9 cellular contexts compared by ENCODE assay signal in the genomic region with DNA sequence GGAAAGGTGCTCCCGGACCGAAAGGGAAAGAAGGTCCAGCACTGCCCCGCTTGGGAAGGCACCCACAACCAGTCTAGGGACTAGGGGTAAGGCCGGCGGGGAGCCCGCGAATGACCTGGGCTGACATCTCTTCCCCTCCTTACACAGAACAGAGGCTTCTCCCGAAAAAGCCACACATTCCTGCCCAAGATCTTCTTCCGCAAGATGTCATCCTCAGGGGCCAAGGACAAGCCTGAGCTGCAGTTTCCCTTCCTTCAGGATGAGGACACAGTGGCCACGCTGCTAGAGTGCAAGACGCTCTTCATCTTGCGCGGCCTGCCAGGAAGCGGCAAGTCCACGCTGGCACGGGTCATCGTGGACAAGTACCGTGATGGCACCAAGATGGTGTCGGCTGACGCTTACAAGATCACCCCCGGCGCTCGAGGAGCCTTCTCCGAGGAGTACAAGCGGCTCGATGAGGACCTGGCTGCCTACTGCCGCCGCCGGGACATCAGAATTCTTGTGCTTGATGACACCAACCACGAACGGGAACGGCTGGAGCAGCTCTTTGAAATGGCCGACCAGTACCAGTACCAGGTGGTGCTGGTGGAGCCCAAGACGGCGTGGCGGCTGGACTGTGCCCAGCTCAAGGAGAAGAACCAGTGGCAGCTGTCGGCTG. TPM values are rescaled to one million over a fixed set of nuclear protein-coding genes. Genes with fewer than 3 reads are reported as not detected.
DNase-seq lines count a peak whose midpoint lies in the region; ATAC-seq, FAIRE-seq and TF ChIP-seq lines count a peak whose summit lies in the region.
"Had no signal": no experiment of that assay in that cellular context is flagged by ENCODE, and none has a peak within 500 bp of the region (broad histone marks: within the 10 kb centered on the region; RNA-seq: fewer than 3 reads in every experiment).

No MANE protein-coding gene starts in this region.

- H3K36me3 ChIP-seq in K562 (ENCODE audit: control insufficient read depth, insufficient read depth, low read length) (peaks cover 41% of the 10 kb centered on the region; the same call in 2 of the 3 replicates), mesenchymal stem cell (ENCODE audit: control insufficient read depth in 1 of 2, insufficient read depth in 2 of 2, low read depth in 1 of 2, low read length in 2 of 2) (peaks cover 42 to 45% of the 10 kb centered on the region in 2 experiments), upper lobe of left lung (peaks cover 4 to 40% (median 22%) of the 10 kb centered on the region in 4 donors)

- WGBS in K562 (ENCODE audit: insufficient coverage, low coverage, missing lambda C conversion rate): 95% methylated on average over 23 of the region's 37 CpGs
- 98% methylated on average over 37 of the region's 37 CpGs for WGBS in mesenchymal stem cell
- WGBS in upper lobe of left lung, 2 donors: 88 to 93% methylated on average over 28 to 37 of the region's 37 CpGs

- peaks cover 16% of the 10 kb centered on the region for H3K27me3 Mint-ChIP-seq in activated naive CD4-positive, alpha-beta T cell treated with anti-CD3 and anti-CD28 coated beads, Interleukin-2, amount 10 ng/mL, durations not matched to agents 7 days and 5 days

- H3K18ac ChIP-seq in mesenchymal stem cell (ENCODE audit: low read depth in 1 of 2, low read length in 2 of 2): peak overlapping the region in 1 of 2 experiments; percentile 83

- no peak for TF ChIP-seq RAD21 in K562 (CRISPR knock-in tag; conservative IDR thresholded peaks at IDR 0.05 in 1 of 2, IDR thresholded peaks at IDR 0.05 in 1 of 2)

- H2BK12ac ChIP-seq in mesenchymal stem cell (ENCODE audit: low read length in 2 of 2): no peak overlapping the region

- peak overlapping the region in 1 of 2 experiments; percentile 2 for H3K23ac ChIP-seq in mesenchymal stem cell (ENCODE audit: low read length in 2 of 2)

- H3K4me1 Mint-ChIP-seq in activated naive CD4-positive, alpha-beta T cell treated with anti-CD3 and anti-CD28 coated beads, Interleukin-2, amount 10 ng/mL, durations not matched to agents 7 days and 5 days: peaks cover 48% of the 10 kb centered on the region

- H3K14ac ChIP-seq in mesenchymal stem cell (ENCODE audit: low read length in 2 of 2): no peak overlapping the region

- peaks cover 3% of the 10 kb centered on the region for H3K9me1 ChIP-seq in K562 (ENCODE audit: control insufficient read depth, insufficient read depth, low read length)

- peak overlapping the region; percentile 96; the same call in 1 of the 2 replicates for H3K4me2 ChIP-seq in K562 (ENCODE audit: insufficient read depth, low read length)
- H3K4me2 ChIP-seq in mesenchymal stem cell (ENCODE audit: low read length, poor library complexity, severe bottlenecking): peak overlapping the region; percentile 76

- H3K79me1 ChIP-seq in mesenchymal stem cell (replicated peaks; ENCODE audit: low read length, poor library complexity, severe bottlenecking): peaks cover 5% of the 10 kb centered on the region

- CTCF ChIA-PET in activated naive CD4-positive, alpha-beta T cell treated with anti-CD3 and anti-CD28 coated beads, Interleukin-2, amount 10 ng/mL, durations not matched to agents 7 days and 5 days (lab: Charles Lee): interaction anchor here (1.5 to 2.0 kb wide), 2 partner anchors 52 to 216 kb away, joined by 4 to 5 read pairs; partner anchors contain the start of gene NKIRAS2
- CTCF ChIA-PET in K562 (lab: Yijun Ruan, JAX; ENCODE audit: low intra/inter-chr PET ratio): no interaction called here

- peak overlapping the region; percentile 86 for H3K27ac Mint-ChIP-seq in activated naive CD4-positive, alpha-beta T cell treated with anti-CD3 and anti-CD28 coated beads, Interleukin-2, amount 10 ng/mL, durations not matched to agents 7 days and 5 days

- no peak overlapping the region for H2BK15ac ChIP-seq in mesenchymal stem cell (ENCODE audit: low read depth, poor library complexity, severe bottlenecking)

- peaks cover 21% of the 10 kb centered on the region for H3K36me3 Mint-ChIP-seq in activated naive CD4-positive, alpha-beta T cell treated with anti-CD3 and anti-CD28 coated beads, Interleukin-2, amount 10 ng/mL, durations not matched to agents 7 days and 5 days

- POLR2A ChIA-PET in K562 (lab: Yijun Ruan, JAX): interaction anchor here (0.6 to 1.9 kb wide), 6 partner anchors 9 to 21 kb away, joined by 3 to 8 read pairs (median 4); no protein-coding TSS in a partner anchor

- H4K8ac ChIP-seq in mesenchymal stem cell (ENCODE audit: low read length): peak overlapping the region; percentile 21

- no peak for FAIRE-seq in K562 (lab: Jason Lieb, UNC)

- H3K27ac ChIP-seq in K562 (ENCODE audit: extremely low read depth, low read depth, low read length): no peak overlapping the region; the same call in 2 of the 3 replicates
- no peak overlapping the region for H3K27ac ChIP-seq in mesenchymal stem cell (ENCODE audit: low read length, poor library complexity, severe bottlenecking)
- H3K27ac ChIP-seq in upper lobe of left lung: peak overlapping the region; percentile 83 to 92 (median 90)

- DNase-seq in activated naive CD4-positive, alpha-beta T cell treated with anti-CD3 and anti-CD28 coated beads, Interleukin-2, amount 10 ng/mL, durations not matched to agents 7 days and 5 days: no peak
- DNase-seq in activated naive CD4-positive, alpha-beta T cell treated with Interleukin-2 at 50 U/mL for 16 hours: no peak
- DNase-seq in K562 (ENCODE audit: extremely low read depth in 1 of 4, low spot score in 3 of 4) (no peak), mesenchymal stem cell (no peak), upper lobe of left lung (peak in 1 of 2 donors; percentile 66), NCI-H82 (lab: John Stamatoyannopoulos, UW) (no peak), midbrain (lab: John Stamatoyannopoulos, UW) (no peak)
- DNase-seq: stimulated activated naive CD4-positive, alpha-beta T cell treated with Interleukin-2 at 50 U/mL for 16 hours had no signal

- H3K9me3 Mint-ChIP-seq in activated naive CD4-positive, alpha-beta T cell treated with anti-CD3 and anti-CD28 coated beads, Interleukin-2, amount 10 ng/mL, durations not matched to agents 7 days and 5 days: no peaks in the 10 kb centered on the region

- no peak overlapping the region for H2BK5ac ChIP-seq in mesenchymal stem cell (ENCODE audit: low read depth, low read length, poor library complexity, severe bottlenecking)

- H3K4me1 ChIP-seq in K562 (replicated peaks in 1 of 2; ENCODE audit: control insufficient read depth in 2 of 2, insufficient read depth in 2 of 2, low read length in 2 of 2) (peaks cover 10 to 37% of the 10 kb centered on the region in 2 experiments; a peak in 4 of 5 replicates), mesenchymal stem cell (ENCODE audit: control insufficient read depth, insufficient read depth, low read depth, low read length) (peaks cover 22% of the 10 kb centered on the region), upper lobe of left lung (peaks cover 23 to 52% (median 35%) of the 10 kb centered on the region in 4 donors)

- TF ChIP-seq CTCF in K562 (IDR thresholded peaks at IDR 0.05 in 2 of 3, conservative IDR thresholded peaks at IDR 0.05 in 1 of 3; ENCODE audit: insufficient read depth in 2 of 3, low read depth in 1 of 3, low read length in 3 of 3) (no peak), upper lobe of left lung (IDR thresholded peaks at IDR 0.05) (no peak)

- peak overlapping the region in 1 of 2 experiments; percentile 60 for H3K4ac ChIP-seq in mesenchymal stem cell (ENCODE audit: low read depth in 1 of 2, low read length in 2 of 2)

- H2AFZ ChIP-seq in K562 (ENCODE audit: low read depth, low read length) (no peak overlapping the region), mesenchymal stem cell (ENCODE audit: low read depth, low read length) (no peak overlapping the region)

- TF ChIP-seq EP300 in K562 (IDR thresholded peaks at IDR 0.05; ENCODE audit: low read length) (no peak), upper lobe of left lung (IDR thresholded peaks at IDR 0.05) (no peak)

- H3K9ac ChIP-seq in K562 (ENCODE audit: insufficient read depth in 1 of 2, low read depth in 2 of 2, low read length in 2 of 2) (peak overlapping the region; percentile 88 to 93; a peak in 2 of 4 replicates), mesenchymal stem cell (ENCODE audit: low read length) (peak overlapping the region; percentile 94)

- ATAC-seq in K562 (no peak), upper lobe of left lung (ENCODE audit: low FRiP score in 2 of 2) (no peak), HG02885 (IDR thresholded peaks at IDR 0.05; ENCODE audit: poor library complexity, unreplicated experiment) (no peak)

- H3K27me3 ChIP-seq in K562 (ENCODE audit: control insufficient read depth in 2 of 2, insufficient read depth in 2 of 2, low read length in 2 of 2): no peaks in the 10 kb centered on the region
- H3K27me3 ChIP-seq in mesenchymal stem cell (ENCODE audit: control insufficient read depth in 1 of 2, insufficient read depth in 1 of 2, low read length in 2 of 2): no peaks in the 10 kb centered on the region
- H3K27me3 ChIP-seq in upper lobe of left lung: no peaks in the 10 kb centered on the region

- no peak overlapping the region for H2BK120ac ChIP-seq in mesenchymal stem cell (ENCODE audit: low read depth, low read length)

- peak overlapping the region; percentile 31 for H2AK5ac ChIP-seq in mesenchymal stem cell (ENCODE audit: low read length, severe bottlenecking)

- TF ChIP-seq POLR2A in K562 (conservative IDR thresholded peaks at IDR 0.05) (0 out of 2 replicates have a peak, but pooled peaks have one; percentile 8), upper lobe of left lung (IDR thresholded peaks at IDR 0.05) (no peak)

- peak overlapping the region; percentile 82 for H3K4me3 Mint-ChIP-seq in activated naive CD4-positive, alpha-beta T cell treated with anti-CD3 and anti-CD28 coated beads, Interleukin-2, amount 10 ng/mL, durations not matched to agents 7 days and 5 days

- no peak overlapping the region for H4K91ac ChIP-seq in mesenchymal stem cell (ENCODE audit: low read length)

- no peaks in the 10 kb centered on the region; the same call in 1 of the 2 replicates for H4K20me1 ChIP-seq in K562 (replicated peaks; ENCODE audit: control insufficient read depth, insufficient read depth, low read length)

- H3K4me3 ChIP-seq in K562 (peak overlapping the region; percentile 95; the same call in 1 of the 2 replicates), mesenchymal stem cell (ENCODE audit: insufficient read depth in 1 of 2, low read depth in 1 of 2, low read length in 2 of 2) (peak overlapping the region; percentile 79 to 84), upper lobe of left lung (peak overlapping the region in 3 of 4 donors; percentile 62 to 73 (median 73))

- H3K79me2 ChIP-seq in K562 (ENCODE audit: control insufficient read depth, insufficient read depth, low read length): peaks cover 16% of the 10 kb centered on the region

- H3K9me3 ChIP-seq in K562 (replicated peaks; ENCODE audit: control insufficient read depth, insufficient read depth, low read depth, low read length) (no peaks in the 10 kb centered on the region; the same call in 1 of the 2 replicates), mesenchymal stem cell (ENCODE audit: control insufficient read depth, low read length) (no peaks in the 10 kb centered on the region), upper lobe of left lung (no peaks in the 10 kb centered on the region)

- intact Hi-C loops in K562 (cut with micrococcal nuclease): loop anchor here (5.0 kb wide), 1 partner anchor 59 kb away; no protein-coding TSS in a partner anchor

- BruUV-seq in K562 (replicated peaks; lab: Mats Ljungman, UMichigan): no TSS peak

- in situ Hi-C loops in K562 (cut with MboI): no loop called here

RNA-seq across cellular contexts. Expression of gene CNP, which starts 1.5 kb away (rescaled TPM):
- total RNA-seq in K562 (2011; cell fraction: chromatin; rRNA removed; ENCODE audit: low replicate concordance): 33.1 and 94.9 TPM in 2 replicates
- 31.3 and 42.9 TPM in 2 replicates for total RNA-seq in K562 (2011; cell fraction: nucleolus; rRNA removed)
- 37.7 and 39.6 TPM in 2 replicates for total RNA-seq in K562 (2011; cell fraction: nucleoplasm; rRNA removed)
- 45.4 and 45.8 TPM in 2 replicates for total RNA-seq in K562 (2014; rRNA removed)
- 15.9 and 18.6 TPM in 2 replicates for total RNA-seq in K562 (2014; rRNA removed; fragmentation: Illumina TruSeq; extraction: Trizol)
- 31.8 and 32.1 TPM in 2 replicates for total RNA-seq in K562 (2015; rRNA removed; fragmentation: Illumina TruSeq; extraction: Trizol)
- 49.4 and 52.0 TPM in 2 replicates for total RNA-seq in K562 (2021)
- 15.5 and 20.7 TPM in 2 replicates for polyA plus RNA-seq in K562 (2011; rRNA removed)
- polyA plus RNA-seq in K562 (2011; cell fraction: cytosol; rRNA removed): 11.4 and 24.5 TPM in 2 replicates
- polyA plus RNA-seq in K562 (2011; cell fraction: nucleus; rRNA removed): 10.2 and 21.9 TPM in 2 replicates
- polyA plus RNA-seq in K562 (2012): 30.0 and 34.8 TPM in 2 replicates
- polyA plus RNA-seq in K562 (2014; fragmentation: Illumina TruSeq; extraction: Trizol): 33.2 and 37.5 TPM in 2 replicates
- polyA plus RNA-seq in K562 (2014; fragmentation: Nextera tagmentation; extraction: Ambion mirVana): 1 to 10 TPM; 1.7 to 3.8 TPM
- 29.1 and 30.2 TPM in 2 replicates for polyA plus RNA-seq in K562 (2014; rRNA removed)
- 19.5 and 44.8 TPM in 2 replicates for polyA minus RNA-seq in K562 (2011; rRNA and poly(A)+ RNA removed)
- polyA minus RNA-seq in K562 (2011; cell fraction: cytosol; rRNA and poly(A)+ RNA removed): 36.4 and 44.8 TPM in 2 replicates
- 11.0 and 11.9 TPM in 2 replicates for polyA minus RNA-seq in K562 (2011; cell fraction: nucleus; rRNA and poly(A)+ RNA removed)
- polyA plus RNA-seq in mesenchymal stem cell (2013, experiment 1 of 2): 51.3 TPM
- polyA plus RNA-seq in mesenchymal stem cell (2013, experiment 2 of 2): 50.8 TPM
- total RNA-seq in upper lobe of left lung: 10 to 100 TPM; 33.4 to 62.3 (median 45.3) TPM

RNA-seq across cellular contexts. Expression of gene ODAD4, which starts 37.6 kb away (rescaled TPM):
- total RNA-seq in K562 (2011; cell fraction: chromatin; rRNA removed; ENCODE audit: low replicate concordance): 2.3 and 4.6 TPM in 2 replicates
- total RNA-seq in K562 (2011; cell fraction: nucleolus; rRNA removed): 0.67 and 2.2 TPM in 2 replicates
- total RNA-seq in K562 (2011; cell fraction: nucleoplasm; rRNA removed): 1.8 TPM in 2 replicates
- total RNA-seq in K562 (2014; rRNA removed) (0.09 and 0.24 TPM in 2 replicates), K562 (2014; rRNA removed; fragmentation: Illumina TruSeq; extraction: Trizol) (0.70 and 0.98 TPM in 2 replicates), K562 (2015; rRNA removed; fragmentation: Illumina TruSeq; extraction: Trizol) (0.45 and 0.51 TPM in 2 replicates), K562 (2021) (0.11 and 0.75 TPM in 2 replicates), upper lobe of left lung (10 to 100 TPM in 2 of 6 donors, 1 to 10 TPM in 4; 1.2 to 16.9 (median 4.8) TPM)
- polyA plus RNA-seq in K562 (2011; rRNA removed) (0.05 and 0.35 TPM in 2 replicates), K562 (2014; fragmentation: Illumina TruSeq; extraction: Trizol) (0.57 and 0.67 TPM in 2 replicates), K562 (2014; fragmentation: Nextera tagmentation; extraction: Ambion mirVana) (under 1 TPM; 0.30 to 0.81 TPM), K562 (2014; rRNA removed) (0.22 and 0.49 TPM in 2 replicates)
- 0.09 TPM in 2 replicates for polyA plus RNA-seq in K562 (2011; cell fraction: cytosol; rRNA removed)
- 0.32 and 0.44 TPM in 2 replicates for polyA plus RNA-seq in K562 (2011; cell fraction: nucleus; rRNA removed)
- 0.35 and 1.6 TPM in 2 replicates for polyA plus RNA-seq in K562 (2012)
- 0.54 and 0.63 TPM in 2 replicates for polyA minus RNA-seq in K562 (2011; rRNA and poly(A)+ RNA removed)
- polyA minus RNA-seq in K562 (2011; cell fraction: cytosol; rRNA and poly(A)+ RNA removed): not detected in 2 replicates
- 0.54 and 1.00 TPM in 2 replicates for polyA minus RNA-seq in K562 (2011; cell fraction: nucleus; rRNA and poly(A)+ RNA removed)
- polyA plus RNA-seq in mesenchymal stem cell (2013, experiment 1 of 2): 1.0 TPM
- polyA plus RNA-seq in mesenchymal stem cell (2013, experiment 2 of 2): 0.51 TPM

RNA-seq across cellular contexts. Expression of gene DNAJC7, which starts 49.2 kb away (rescaled TPM):
- total RNA-seq in K562 (2011; cell fraction: chromatin; rRNA removed; ENCODE audit: low replicate concordance): 180 and 244 TPM in 2 replicates
- total RNA-seq in K562 (2011; cell fraction: nucleolus; rRNA removed): 111 and 117 TPM in 2 replicates
- 168 and 236 TPM in 2 replicates for total RNA-seq in K562 (2011; cell fraction: nucleoplasm; rRNA removed)
- total RNA-seq in K562 (2014; rRNA removed) (145 and 157 TPM in 2 replicates), K562 (2014; rRNA removed; fragmentation: Illumina TruSeq; extraction: Trizol) (262 and 288 TPM in 2 replicates), K562 (2015; rRNA removed; fragmentation: Illumina TruSeq; extraction: Trizol) (191 and 206 TPM in 2 replicates), K562 (2021) (149 and 153 TPM in 2 replicates), upper lobe of left lung (100 to 1,000 TPM in 1 of 6 donors, 10 to 100 TPM in 5; 53.2 to 109 (median 73.5) TPM)
- polyA plus RNA-seq in K562 (2011; rRNA removed) (75.6 and 120 TPM in 2 replicates), K562 (2014; fragmentation: Illumina TruSeq; extraction: Trizol) (206 and 239 TPM in 2 replicates), K562 (2014; fragmentation: Nextera tagmentation; extraction: Ambion mirVana) (10 to 100 TPM; 85.8 to 94.3 TPM), K562 (2014; rRNA removed) (148 and 173 TPM in 2 replicates)
- 29.9 and 31.1 TPM in 2 replicates for polyA plus RNA-seq in K562 (2011; cell fraction: cytosol; rRNA removed)
- 49.5 and 50.7 TPM in 2 replicates for polyA plus RNA-seq in K562 (2011; cell fraction: nucleus; rRNA removed)
- polyA plus RNA-seq in K562 (2012): 172 and 176 TPM in 2 replicates
- 82.6 and 112 TPM in 2 replicates for polyA minus RNA-seq in K562 (2011; rRNA and poly(A)+ RNA removed)
- polyA minus RNA-seq in K562 (2011; cell fraction: cytosol; rRNA and poly(A)+ RNA removed): 46.2 and 60.0 TPM in 2 replicates
- polyA minus RNA-seq in K562 (2011; cell fraction: nucleus; rRNA and poly(A)+ RNA removed): 49.0 and 75.2 TPM in 2 replicates
- 73.0 TPM for polyA plus RNA-seq in mesenchymal stem cell (2013, experiment 1 of 2)
- 69.4 TPM for polyA plus RNA-seq in mesenchymal stem cell (2013, experiment 2 of 2)

RNA-seq across cellular contexts. Expression of gene ACLY, which starts 49.3 kb away (rescaled TPM):
- total RNA-seq in K562 (2011; cell fraction: chromatin; rRNA removed; ENCODE audit: low replicate concordance): 153 and 277 TPM in 2 replicates
- 161 TPM in 2 replicates for total RNA-seq in K562 (2011; cell fraction: nucleolus; rRNA removed)
- total RNA-seq in K562 (2011; cell fraction: nucleoplasm; rRNA removed): 163 and 174 TPM in 2 replicates
- total RNA-seq in K562 (2014; rRNA removed) (114 and 123 TPM in 2 replicates), K562 (2014; rRNA removed; fragmentation: Illumina TruSeq; extraction: Trizol) (112 and 125 TPM in 2 replicates), K562 (2015; rRNA removed; fragmentation: Illumina TruSeq; extraction: Trizol) (129 and 131 TPM in 2 replicates), K562 (2021) (261 and 280 TPM in 2 replicates), upper lobe of left lung (100 to 1,000 TPM in 2 of 6 donors, 10 to 100 TPM in 4; 41.9 to 132 (median 84.6) TPM)
- polyA plus RNA-seq in K562 (2011; rRNA removed) (163 and 165 TPM in 2 replicates), K562 (2014; fragmentation: Illumina TruSeq; extraction: Trizol) (194 and 206 TPM in 2 replicates), K562 (2014; fragmentation: Nextera tagmentation; extraction: Ambion mirVana) (10 to 100 TPM; 42.9 to 58.5 TPM), K562 (2014; rRNA removed) (120 and 129 TPM in 2 replicates)
- 156 and 184 TPM in 2 replicates for polyA plus RNA-seq in K562 (2011; cell fraction: cytosol; rRNA removed)
- 114 and 149 TPM in 2 replicates for polyA plus RNA-seq in K562 (2011; cell fraction: nucleus; rRNA removed)
- 94.5 and 161 TPM in 2 replicates for polyA plus RNA-seq in K562 (2012)
- polyA minus RNA-seq in K562 (2011; rRNA and poly(A)+ RNA removed): 244 and 312 TPM in 2 replicates
- 258 TPM in 2 replicates for polyA minus RNA-seq in K562 (2011; cell fraction: cytosol; rRNA and poly(A)+ RNA removed)
- 49.9 and 63.5 TPM in 2 replicates for polyA minus RNA-seq in K562 (2011; cell fraction: nucleus; rRNA and poly(A)+ RNA removed)
- polyA plus RNA-seq in mesenchymal stem cell (2013, experiment 1 of 2): 188 TPM
- polyA plus RNA-seq in mesenchymal stem cell (2013, experiment 2 of 2): 182 TPM

RNA-seq across cellular contexts. Expression of gene NKIRAS2, which starts 51.8 kb away (rescaled TPM):
- 17.2 and 40.4 TPM in 2 replicates for total RNA-seq in K562 (2011; cell fraction: chromatin; rRNA removed; ENCODE audit: low replicate concordance)
- total RNA-seq in K562 (2011; cell fraction: nucleolus; rRNA removed): 28.6 and 34.4 TPM in 2 replicates
- 33.1 and 41.8 TPM in 2 replicates for total RNA-seq in K562 (2011; cell fraction: nucleoplasm; rRNA removed)
- total RNA-seq in K562 (2014; rRNA removed) (64.6 and 66.9 TPM in 2 replicates), K562 (2014; rRNA removed; fragmentation: Illumina TruSeq; extraction: Trizol) (17.9 and 18.7 TPM in 2 replicates), K562 (2015; rRNA removed; fragmentation: Illumina TruSeq; extraction: Trizol) (22.1 and 23.1 TPM in 2 replicates), K562 (2021) (37.8 and 45.5 TPM in 2 replicates), upper lobe of left lung (10 to 100 TPM; 27.2 to 36.6 (median 31.0) TPM)
- polyA plus RNA-seq in K562 (2011; rRNA removed) (29.8 and 36.2 TPM in 2 replicates), K562 (2014; fragmentation: Illumina TruSeq; extraction: Trizol) (60.7 and 65.5 TPM in 2 replicates), K562 (2014; fragmentation: Nextera tagmentation; extraction: Ambion mirVana) (10 to 100 TPM; 10.1 to 14.6 TPM), K562 (2014; rRNA removed) (58.7 and 68.6 TPM in 2 replicates)
- 39.9 and 51.1 TPM in 2 replicates for polyA plus RNA-seq in K562 (2011; cell fraction: cytosol; rRNA removed)
- 23.3 and 30.8 TPM in 2 replicates for polyA plus RNA-seq in K562 (2011; cell fraction: nucleus; rRNA removed)
- polyA plus RNA-seq in K562 (2012): 35.4 and 103 TPM in 2 replicates
- polyA minus RNA-seq in K562 (2011; rRNA and poly(A)+ RNA removed): 18.3 and 23.9 TPM in 2 replicates
- 18.9 and 19.3 TPM in 2 replicates for polyA minus RNA-seq in K562 (2011; cell fraction: cytosol; rRNA and poly(A)+ RNA removed)
- polyA minus RNA-seq in K562 (2011; cell fraction: nucleus; rRNA and poly(A)+ RNA removed): 10.6 and 14.3 TPM in 2 replicates
- 63.3 TPM for polyA plus RNA-seq in mesenchymal stem cell (2013, experiment 1 of 2)
- 64.3 TPM for polyA plus RNA-seq in mesenchymal stem cell (2013, experiment 2 of 2)

Comparison
In these comparisons a context has a peak if more than half of its experiments do, and no peak if none do; other contexts are left out.
1. H3K27ac ChIP-seq: peak in upper lobe of left lung (4 of 4); none in K562 (single experiment) and mesenchymal stem cell (single experiment).
2. Peak in every context shown above with its lines, with median percentiles within 50 percentile points of each other: H3K4me3 ChIP-seq.